39 cellular contexts compared by ENCODE assay signal in the genomic region with DNA sequence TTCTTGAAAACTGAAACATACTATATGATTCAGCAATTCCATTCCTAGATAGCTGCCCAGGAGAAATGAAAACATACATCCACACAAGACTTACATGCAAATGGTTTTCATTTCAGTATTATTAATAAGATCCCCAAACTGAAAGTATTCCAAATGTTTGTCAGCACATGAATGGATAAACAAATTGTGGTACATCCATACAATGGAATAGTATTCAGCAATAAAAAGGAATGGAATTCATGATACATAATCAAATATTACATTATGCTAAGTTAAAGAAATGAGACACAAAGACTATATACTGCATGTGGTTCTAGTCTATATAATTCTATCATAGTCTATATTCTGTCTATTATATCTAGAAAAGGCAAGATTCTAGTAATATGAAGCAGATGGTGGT.
"Had no signal": no experiment of that assay in that cellular context is flagged by ENCODE, and none has a peak within 500 bp of the region (broad histone marks: within the 10 kb centered on the region; RNA-seq: fewer than 3 reads in every experiment).

No MANE protein-coding gene starts in this region.

- H3K4me3 Mint-ChIP-seq: activated B cell treated with CpG ODN at 0.5 μM for 24 hours; activated CD4-positive, alpha-beta memory T cell treated with anti-CD3 and anti-CD28 coated beads, Interleukin-2, amount 10 ng/mL, durations not matched to agents 7 days and 5 days; activated CD4-positive, alpha-beta T cell treated with anti-CD3 and anti-CD28 coated beads for 36 hours; activated CD4-positive, alpha-beta T cell treated with anti-CD3 and anti-CD28 coated beads, Interleukin-2, amount 10 ng/mL, durations not matched to agents 7 days and 5 days; activated CD8-positive, alpha-beta memory T cell treated with anti-CD3 and anti-CD28 coated beads, Interleukin-2, amount 10 ng/mL, durations not matched to agents 7 days and 5 days; activated CD8-positive, alpha-beta T cell treated with anti-CD3 and anti-CD28 coated beads, Interleukin-2, amount 10 ng/mL, durations not matched to agents 7 days and 5 days; activated naive CD4-positive, alpha-beta T cell treated with anti-CD3 and anti-CD28 coated beads, Interleukin-2, amount 10 ng/mL, durations not matched to agents 7 days and 5 days; activated naive CD4-positive, alpha-beta T cell treated with anti-CD3 and anti-CD28 coated beads, Interleukin-2, amount 50 U/mL, for 24 hours; activated naive CD8-positive, alpha-beta T cell; activated naive CD8-positive, alpha-beta T cell treated with anti-CD3 and anti-CD28 coated beads, Interleukin-2, amount 10 ng/mL, durations not matched to agents 7 days and 5 days; activated naive CD8-positive, alpha-beta T cell treated with anti-CD3 and anti-CD28 coated beads, Interleukin-2, amount 50 U/mL, for 24 hours; activated T-cell treated with anti-CD3 and anti-CD28 coated beads, Interleukin-2, amount 50 U/mL, for 24 hours; brain; central memory CD8-positive, alpha-beta T cell; T-helper 1 cell treated with Interleukin-12 subunit alpha and Interleukin-12 subunit beta and Interleukin-4 antibody, amounts not matched to agents 30 μg/mL and 1 μg/mL, for 36 hours; T-helper 2 cell treated with Interferon-gamma antibody and Interleukin-4, amounts not matched to agents 5 μg/mL and 100 μg/mL, for 36 hours had no signal

- H3K4me3 ChIP-seq: ascending aorta, cardiac muscle cell had no signal

- H3K9me3 Mint-ChIP-seq: activated CD4-positive, alpha-beta memory T cell treated with anti-CD3 and anti-CD28 coated beads, Interleukin-2, amount 10 ng/mL, durations not matched to agents 7 days and 5 days; activated CD4-positive, alpha-beta T cell treated with anti-CD3 and anti-CD28 coated beads, Interleukin-2, amount 10 ng/mL, durations not matched to agents 7 days and 5 days; activated naive CD4-positive, alpha-beta T cell treated with anti-CD3 and anti-CD28 coated beads, Interleukin-2, amount 10 ng/mL, durations not matched to agents 7 days and 5 days; activated naive CD8-positive, alpha-beta T cell treated with anti-CD3 and anti-CD28 coated beads, Interleukin-2, amount 10 ng/mL, durations not matched to agents 7 days and 5 days; T-helper 2 cell treated with Interferon-gamma antibody and Interleukin-4, amounts not matched to agents 5 μg/mL and 100 μg/mL, for 36 hours had no signal

- ATAC-seq: activated CD4-positive, alpha-beta T cell treated with anti-CD3 and anti-CD28 coated beads for 36 hours; activated CD4-positive, CD25-positive, alpha-beta regulatory T cell treated with anti-CD3 and anti-CD28 coated beads, Interleukin-2, amount 50 U/mL, for 24 hours; activated CD8-positive, alpha-beta memory T cell treated with anti-CD3 and anti-CD28 coated beads, Interleukin-2, amount 10 ng/mL, durations not matched to agents 7 days and 5 days; activated CD8-positive, alpha-beta T cell treated with anti-CD3 and anti-CD28 coated beads, Interleukin-2, amount 10 ng/mL, durations not matched to agents 7 days and 5 days; activated naive CD8-positive, alpha-beta T cell treated with anti-CD3 and anti-CD28 coated beads, Interleukin-2, amount 50 U/mL, for 24 hours had no signal

- H3K9me3 ChIP-seq: ascending aorta had no signal

- H3K36me3 ChIP-seq: ascending aorta, cardiac muscle cell, WERI-Rb-1 had no signal

- H3K27me3 Mint-ChIP-seq: activated CD4-positive, alpha-beta memory T cell treated with anti-CD3 and anti-CD28 coated beads, Interleukin-2, amount 10 ng/mL, durations not matched to agents 7 days and 5 days; activated CD4-positive, alpha-beta T cell treated with anti-CD3 and anti-CD28 coated beads, Interleukin-2, amount 10 ng/mL, durations not matched to agents 7 days and 5 days; activated CD8-positive, alpha-beta memory T cell treated with anti-CD3 and anti-CD28 coated beads, Interleukin-2, amount 10 ng/mL, durations not matched to agents 7 days and 5 days; activated naive CD8-positive, alpha-beta T cell treated with anti-CD3 and anti-CD28 coated beads, Interleukin-2, amount 10 ng/mL, durations not matched to agents 7 days and 5 days; activated T-cell treated with anti-CD3 and anti-CD28 coated beads, Interleukin-2, amount 50 U/mL, for 24 hours; brain; central memory CD8-positive, alpha-beta T cell had no signal

- H3K27ac ChIP-seq: ascending aorta, cardiac muscle cell, WERI-Rb-1 had no signal

- H3K36me3 Mint-ChIP-seq: activated CD8-positive, alpha-beta memory T cell treated with anti-CD3 and anti-CD28 coated beads, Interleukin-2, amount 10 ng/mL, durations not matched to agents 7 days and 5 days; activated naive CD4-positive, alpha-beta T cell treated with anti-CD3 and anti-CD28 coated beads, Interleukin-2, amount 10 ng/mL, durations not matched to agents 7 days and 5 days; activated naive CD4-positive, alpha-beta T cell treated with anti-CD3 and anti-CD28 coated beads, Interleukin-2, amount 50 U/mL, for 24 hours; activated naive CD8-positive, alpha-beta T cell; activated naive CD8-positive, alpha-beta T cell treated with anti-CD3 and anti-CD28 coated beads, Interleukin-2, amount 10 ng/mL, durations not matched to agents 7 days and 5 days; brain had no signal

- DNase-seq: activated B cell treated with CpG ODN at 0.5 μM for 24 hours; activated CD4-positive, alpha-beta memory T cell treated with anti-CD3 and anti-CD28 coated beads, Interleukin-2, amount 10 ng/mL, durations not matched to agents 7 days and 5 days; activated CD4-positive, alpha-beta T cell treated with anti-CD3 and anti-CD28 coated beads for 1 hour; activated CD4-positive, alpha-beta T cell treated with anti-CD3 and anti-CD28 coated beads for 36 hours; activated CD4-positive, alpha-beta T cell treated with anti-CD3 and anti-CD28 coated beads for 48 hours; activated CD4-positive, alpha-beta T cell treated with anti-CD3 and anti-CD28 coated beads, Interleukin-2, amount 10 ng/mL, durations not matched to agents 7 days and 5 days; activated CD4-positive, alpha-beta T cell treated with anti-CD3 and anti-CD28 coated beads, Interleukin-2, amount 50 U/mL, for 48 hours; activated CD8-positive, alpha-beta memory T cell treated with anti-CD3 and anti-CD28 coated beads for 24 hours; activated CD8-positive, alpha-beta memory T cell treated with anti-CD3 and anti-CD28 coated beads, Interleukin-2, amount 10 ng/mL, durations not matched to agents 7 days and 5 days; activated CD8-positive, alpha-beta memory T cell treated with anti-CD3 and anti-CD28 coated beads, Interleukin-2, amount 50 U/mL, for 48 hours; activated CD8-positive, alpha-beta T cell treated with anti-CD3 and anti-CD28 coated beads, Interleukin-2, amount 10 ng/mL, durations not matched to agents 7 days and 5 days; activated effector memory CD4-positive, alpha-beta T cell treated with Interleukin-2 at 50 U/mL for 16 hours; activated gamma-delta T cell; activated naive CD4-positive, alpha-beta T cell treated with anti-CD3 and anti-CD28 coated beads, Interleukin-2, amount 10 ng/mL, durations not matched to agents 7 days and 5 days; activated naive CD4-positive, alpha-beta T cell treated with Interleukin-2 at 50 U/mL for 16 hours; activated naive CD8-positive, alpha-beta T cell treated with anti-CD3 and anti-CD28 coated beads, Interleukin-2, amount 10 ng/mL, durations not matched to agents 7 days and 5 days; activated naive CD8-positive, alpha-beta T cell treated with anti-CD3 and anti-CD28 coated beads, Interleukin-2, amount 50 U/mL, for 24 hours; activated T-cell treated with anti-CD3 and anti-CD28 coated beads, Interleukin-2, amount 50 U/mL, for 24 hours; activated T-cell treated with anti-CD3 and anti-CD28 coated beads, Interleukin-2, amount 50 U/mL, for 48 hours; amygdala; anterior cingulate cortex; caudate nucleus; cerebellar nuclear complex; T-helper 1 cell; T-helper 2 cell; T-helper 9 cell; WERI-Rb-1 had no signal

- H3K4me1 ChIP-seq: ascending aorta had no signal

- H3K4me1 Mint-ChIP-seq: activated B cell treated with CpG ODN at 0.5 μM for 24 hours; activated CD4-positive, alpha-beta memory T cell treated with anti-CD3 and anti-CD28 coated beads, Interleukin-2, amount 10 ng/mL, durations not matched to agents 7 days and 5 days; activated CD4-positive, alpha-beta T cell treated with anti-CD3 and anti-CD28 coated beads for 36 hours; activated CD4-positive, alpha-beta T cell treated with anti-CD3 and anti-CD28 coated beads, Interleukin-2, amount 10 ng/mL, durations not matched to agents 7 days and 5 days; activated CD8-positive, alpha-beta memory T cell treated with anti-CD3 and anti-CD28 coated beads, Interleukin-2, amount 10 ng/mL, durations not matched to agents 7 days and 5 days; activated naive CD4-positive, alpha-beta T cell treated with anti-CD3 and anti-CD28 coated beads, Interleukin-2, amount 10 ng/mL, durations not matched to agents 7 days and 5 days; activated naive CD4-positive, alpha-beta T cell treated with anti-CD3 and anti-CD28 coated beads, Interleukin-2, amount 50 U/mL, for 24 hours; activated naive CD8-positive, alpha-beta T cell treated with anti-CD3 and anti-CD28 coated beads, Interleukin-2, amount 10 ng/mL, durations not matched to agents 7 days and 5 days; activated naive CD8-positive, alpha-beta T cell treated with anti-CD3 and anti-CD28 coated beads, Interleukin-2, amount 50 U/mL, for 24 hours; brain; central memory CD8-positive, alpha-beta T cell had no signal

- FAIRE-seq: bronchial epithelial cell, TTC549 had no signal

- H3K27ac Mint-ChIP-seq: activated B cell treated with CpG ODN at 0.5 μM for 24 hours; activated CD4-positive, alpha-beta memory T cell treated with anti-CD3 and anti-CD28 coated beads, Interleukin-2, amount 10 ng/mL, durations not matched to agents 7 days and 5 days; activated CD4-positive, alpha-beta T cell treated with anti-CD3 and anti-CD28 coated beads for 36 hours; activated CD4-positive, alpha-beta T cell treated with anti-CD3 and anti-CD28 coated beads, Interleukin-2, amount 10 ng/mL, durations not matched to agents 7 days and 5 days; activated CD8-positive, alpha-beta memory T cell treated with anti-CD3 and anti-CD28 coated beads, Interleukin-2, amount 10 ng/mL, durations not matched to agents 7 days and 5 days; activated CD8-positive, alpha-beta T cell treated with anti-CD3 and anti-CD28 coated beads, Interleukin-2, amount 10 ng/mL, durations not matched to agents 7 days and 5 days; activated naive CD4-positive, alpha-beta T cell treated with anti-CD3 and anti-CD28 coated beads, Interleukin-2, amount 10 ng/mL, durations not matched to agents 7 days and 5 days; activated naive CD4-positive, alpha-beta T cell treated with anti-CD3 and anti-CD28 coated beads, Interleukin-2, amount 50 U/mL, for 24 hours; activated naive CD8-positive, alpha-beta T cell; activated naive CD8-positive, alpha-beta T cell treated with anti-CD3 and anti-CD28 coated beads, Interleukin-2, amount 10 ng/mL, durations not matched to agents 7 days and 5 days; activated naive CD8-positive, alpha-beta T cell treated with anti-CD3 and anti-CD28 coated beads, Interleukin-2, amount 50 U/mL, for 24 hours; activated T-cell treated with anti-CD3 and anti-CD28 coated beads, Interleukin-2, amount 50 U/mL, for 24 hours; activated T-helper 2 cell treated with anti-CD3 and anti-CD28 coated beads, Interferon-gamma antibody, Interleukin-2, Interleukin-4, amounts not matched to agents 10 μg/mL and 5 μg/mL and 100 μg/mL, durations not matched to agents 14 hours and 24 hours and 36 hours; brain; T-helper 1 cell treated with Interleukin-12 subunit alpha and Interleukin-12 subunit beta and Interleukin-4 antibody, amounts not matched to agents 30 μg/mL and 1 μg/mL, for 36 hours; T-helper 2 cell treated with Interferon-gamma antibody and Interleukin-4, amounts not matched to agents 5 μg/mL and 100 μg/mL, for 36 hours had no signal

- H3K27me3 ChIP-seq: ascending aorta, cardiac muscle cell had no signal
